23 cellular contexts compared by ENCODE assay signal in the genomic region with DNA sequence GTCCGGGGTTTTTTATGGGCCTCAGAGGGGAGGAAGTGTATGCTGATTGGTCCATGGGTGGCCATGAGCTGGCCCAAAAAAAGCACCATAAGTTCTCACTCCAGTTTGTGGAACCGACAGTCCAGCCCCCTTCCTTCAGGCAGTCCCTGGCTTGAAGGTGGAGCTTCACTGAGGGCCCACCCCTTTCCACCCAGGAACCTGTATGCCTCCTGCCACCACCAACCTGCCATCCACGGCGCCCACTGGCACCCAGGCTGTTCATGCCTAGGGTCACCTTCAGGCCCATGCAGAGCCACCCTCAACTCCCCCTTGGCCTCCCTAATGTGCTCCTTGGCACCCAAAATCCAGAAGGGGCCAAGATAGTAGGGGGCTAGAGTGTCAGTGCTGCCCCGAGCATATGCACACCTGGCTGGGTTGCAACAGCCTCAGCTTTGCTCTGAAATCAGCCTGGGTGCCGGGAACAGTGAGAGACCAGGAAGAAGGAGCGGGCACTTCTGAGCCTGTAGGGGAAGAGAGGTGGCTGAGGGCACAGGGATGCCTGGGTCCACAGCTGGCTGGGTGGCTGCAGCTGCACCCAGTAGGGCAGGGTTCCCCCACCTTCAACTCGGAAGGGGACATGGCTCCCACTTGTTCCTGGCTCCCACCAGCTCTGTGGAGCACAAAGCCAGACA.
"Had no signal": no experiment of that assay in that cellular context is flagged by ENCODE, and none has a peak within 500 bp of the region (broad histone marks: within the 10 kb centered on the region; RNA-seq: fewer than 3 reads in every experiment).

No MANE protein-coding gene starts in this region.

- H3K4me1 ChIP-seq: adrenal gland, SJCRH30 had no signal

- ATAC-seq: activated CD8-positive, alpha-beta memory T cell treated with anti-CD3 and anti-CD28 coated beads, Interleukin-2, amount 10 ng/mL, durations not matched to agents 7 days and 5 days; SK-N-SH treated with all-trans-retinoic acid at 6 μM for 48 hours had no signal

- H3K27me3 ChIP-seq: adrenal gland, SJCRH30 had no signal

- H3K36me3 ChIP-seq: adrenal gland, SJCRH30 had no signal

- DNase-seq: activated B cell treated with CpG ODN at 0.5 μM for 24 hours; activated CD4-positive, alpha-beta T cell treated with anti-CD3 and anti-CD28 coated beads for 1 hour; activated CD4-positive, alpha-beta T cell treated with anti-CD3 and anti-CD28 coated beads, Interleukin-2, amount 10 ng/mL, durations not matched to agents 24 days and 14 days; activated CD4-positive, alpha-beta T cell treated with anti-CD3 and anti-CD28 coated beads, Interleukin-2, amount 50 U/mL, for 48 hours; activated CD8-positive, alpha-beta memory T cell treated with anti-CD3 and anti-CD28 coated beads, Interleukin-2, amount 10 ng/mL, durations not matched to agents 7 days and 5 days; activated effector memory CD4-positive, alpha-beta T cell treated with anti-CD3 and anti-CD28 coated beads, Interleukin-2, amount 50 U/mL, for 16 hours; activated naive CD4-positive, alpha-beta T cell treated with anti-CD3 and anti-CD28 coated beads for 36 hours; activated T-cell treated with anti-CD3 and anti-CD28 coated beads, Interleukin-2, amount 50 U/mL, for 24 hours; adrenal gland; anterior cingulate cortex; Karpas-422; MM.1S; NCI-H1105; NCI-H1436; NCI-H1694 treated with DMSO at 0.1 percent for 48 hours; NCI-H2029 treated with DMSO at 0.1 percent for 48 hours; NCI-H345; NCI-H510A; NCI-H526 treated with DMSO at 0.1 percent for 48 hours; NCI-H82; SJCRH30; SW 1271 had no signal

- H3K27ac ChIP-seq: adrenal gland, SJCRH30 had no signal

- H3K4me3 ChIP-seq: adrenal gland, SJCRH30 had no signal

- H3K9me3 ChIP-seq: adrenal gland, SJCRH30 had no signal
